ENCODE assay signal across 1 cellular context in genomic region chr20:18388860-18389259, GRCh38.
A peak's percentile ranks its signal among the peaks of the same experiment; 100 is the strongest.
TF ChIP-seq lines count a peak whose summit lies in the region.

No MANE protein-coding gene starts in this region.

TF ChIP-seq in HepG2, 621 proteins besides CTCF, POLR2A, EP300 and RAD21 (continued from another document and continues in another):
- TF ChIP-seq HOMEZ (CRISPR knock-in tag; IDR thresholded peaks at IDR 0.05; ENCODE audit: low read depth), result peak; percentile 22; the same call in 1 of the 2 replicates
- TF ChIP-seq ISL2 (CRISPR knock-in tag; IDR thresholded peaks at IDR 0.05), result 0 out of 2 replicates have a peak, but pooled peaks have one; percentile 36
- TF ChIP-seq ZMAT3 (CRISPR knock-in tag; conservative IDR thresholded peaks at IDR 0.05), result no peak
- TF ChIP-seq RXRA (CRISPR knock-in tag; IDR thresholded peaks at IDR 0.05), result peak; percentile 40; the same call in 1 of the 2 replicates
- 0 out of 2 replicates have a peak, but pooled peaks have one; percentile 23 for TF ChIP-seq KDM4B (CRISPR knock-in tag; IDR thresholded peaks at IDR 0.05)
- TF ChIP-seq ATF1 (CRISPR knock-in tag; IDR thresholded peaks at IDR 0.05), result 0 out of 2 replicates have a peak, but pooled peaks have one; percentile 45
- 0 out of 2 replicates have a peak, but pooled peaks have one; percentile 41 for TF ChIP-seq FOXJ3 (CRISPR knock-in tag; IDR thresholded peaks at IDR 0.05; ENCODE audit: borderline replicate concordance)
- TF ChIP-seq ZBTB43 (CRISPR knock-in tag; conservative IDR thresholded peaks at IDR 0.05), result no peak
- no peak for TF ChIP-seq RAD51 (IDR thresholded peaks at IDR 0.05; ENCODE audit: borderline replicate concordance)
- TF ChIP-seq ZGPAT (CRISPR knock-in tag; IDR thresholded peaks at IDR 0.05), result peak; percentile 65; the same call in 1 of the 2 replicates
- TF ChIP-seq THAP11 (CRISPR knock-in tag; IDR thresholded peaks at IDR 0.05), result peak; percentile 27; the same call in 1 of the 2 replicates
- TF ChIP-seq ZBED4 (CRISPR knock-in tag; IDR thresholded peaks at IDR 0.05; ENCODE audit: borderline replicate concordance), result no peak
- TF ChIP-seq ZBTB14 (CRISPR knock-in tag; IDR thresholded peaks at IDR 0.05), result no peak
- TF ChIP-seq PAXIP1 (CRISPR knock-in tag; conservative IDR thresholded peaks at IDR 0.05), result peak; percentile 67
- no peak for TF ChIP-seq ATF4 (CRISPR knock-in tag; IDR thresholded peaks at IDR 0.05)
- TF ChIP-seq POGZ (CRISPR knock-in tag; IDR thresholded peaks at IDR 0.05), result 0 out of 2 replicates have a peak, but pooled peaks have one; percentile 23
- no peak for TF ChIP-seq ZNF780A (CRISPR knock-in tag; IDR thresholded peaks at IDR 0.05)
- TF ChIP-seq SPEN (CRISPR knock-in tag; IDR thresholded peaks at IDR 0.05; ENCODE audit: low read depth), result no peak
- peak; percentile 43 for TF ChIP-seq CREM (IDR thresholded peaks at IDR 0.05)
- TF ChIP-seq CREM (CRISPR knock-in tag; IDR thresholded peaks at IDR 0.05), result no peak
- TF ChIP-seq SOX13 (IDR thresholded peaks at IDR 0.05), result no peak
- TF ChIP-seq SOX13 (CRISPR knock-in tag; conservative IDR thresholded peaks at IDR 0.05 in 1 of 2, IDR thresholded peaks at IDR 0.05 in 1 of 2), result peak in 1 of 2 experiments; percentile 64; a peak in 2 of 4 replicates
- TF ChIP-seq MED1 (CRISPR knock-in tag; IDR thresholded peaks at IDR 0.05), result peak; percentile 38; the same call in 1 of the 2 replicates
- TF ChIP-seq ZSCAN9 (CRISPR knock-in tag; IDR thresholded peaks at IDR 0.05; ENCODE audit: borderline replicate concordance), result peak; percentile 47; the same call in 1 of the 2 replicates
- TF ChIP-seq FOSL2 (CRISPR knock-in tag; IDR thresholded peaks at IDR 0.05), result peak; percentile 96
- peak; percentile 42; the same call in 1 of the 2 replicates for TF ChIP-seq SALL1 (CRISPR knock-in tag; IDR thresholded peaks at IDR 0.05)
- peak; percentile 79; the same call in 1 of the 2 replicates for TF ChIP-seq HMG20A (CRISPR knock-in tag; IDR thresholded peaks at IDR 0.05; ENCODE audit: borderline replicate concordance)
- no peak for TF ChIP-seq SSRP1 (CRISPR knock-in tag; IDR thresholded peaks at IDR 0.05)
- peak; percentile 34; the same call in 1 of the 2 replicates for TF ChIP-seq RCOR2 (CRISPR knock-in tag; IDR thresholded peaks at IDR 0.05)
- TF ChIP-seq NFAT5 (CRISPR knock-in tag; IDR thresholded peaks at IDR 0.05), result no peak
- TF ChIP-seq HNF4G (IDR thresholded peaks at IDR 0.05; ENCODE audit: borderline replicate concordance, low read depth, low read length), result peak; percentile 64; the same call in 1 of the 2 replicates
- TF ChIP-seq HNF4G (CRISPR knock-in tag; IDR thresholded peaks at IDR 0.05; ENCODE audit: borderline replicate concordance, low read depth), result no peak
- peak; percentile 89 for TF ChIP-seq TEAD3 (CRISPR knock-in tag; optimal IDR thresholded peaks at IDR 0.05; ENCODE audit: borderline replicate concordance)
- 0 out of 2 replicates have a peak, but pooled peaks have one; percentile 29 for TF ChIP-seq ZNF614 (CRISPR knock-in tag; IDR thresholded peaks at IDR 0.05; ENCODE audit: borderline replicate concordance)
- TF ChIP-seq DNMT1 (CRISPR knock-in tag; IDR thresholded peaks at IDR 0.05), result no peak
- TF ChIP-seq ZNF747 (CRISPR knock-in tag; IDR thresholded peaks at IDR 0.05; ENCODE audit: borderline replicate concordance), result no peak
- peak; percentile 94 for TF ChIP-seq JUNB (CRISPR knock-in tag; IDR thresholded peaks at IDR 0.05; ENCODE audit: borderline replicate concordance)
- no peak for TF ChIP-seq FOXA1 (IDR thresholded peaks at IDR 0.05)
- peak; percentile 48 for TF ChIP-seq FOXA1 (CRISPR knock-in tag; IDR thresholded peaks at IDR 0.05)
- peak; percentile 56 to 76; a peak in 3 of 4 replicates for TF ChIP-seq NR2F1 (CRISPR knock-in tag; IDR thresholded peaks at IDR 0.05)
- 0 out of 2 replicates have a peak, but pooled peaks have one; percentile 56 for TF ChIP-seq ZNF644 (CRISPR knock-in tag; IDR thresholded peaks at IDR 0.05; ENCODE audit: low read depth)
- TF ChIP-seq CEBPB (IDR thresholded peaks at IDR 0.05; ENCODE audit: borderline replicate concordance, low read depth, low read length), result no peak
- no peak for TF ChIP-seq KAT2B (IDR thresholded peaks at IDR 0.05; ENCODE audit: borderline replicate concordance, low read depth, low read length)
- TF ChIP-seq JARID2 (CRISPR knock-in tag; IDR thresholded peaks at IDR 0.05; ENCODE audit: insufficient replicate concordance), result no peak
- TF ChIP-seq NCOA2 (CRISPR knock-in tag; IDR thresholded peaks at IDR 0.05), result peak; percentile 56
- no peak for TF ChIP-seq FOXK2 (IDR thresholded peaks at IDR 0.05)
